17 cellular contexts compared by ENCODE assay signal in genomic region chr13:75931116-75931515, GRCh38.
DNase-seq lines count a peak whose midpoint lies in the region; ATAC-seq and TF ChIP-seq lines count a peak whose summit lies in the region.
"Had no signal": no experiment of that assay in that cellular context is flagged by ENCODE, and none has a peak within 500 bp of the region (broad histone marks: within the 10 kb centered on the region; RNA-seq: fewer than 3 reads in every experiment).

No MANE protein-coding gene starts in this region.

- H3K27ac Mint-ChIP-seq in GM23338, result peak overlapping the region; percentile 54; the same call in 1 of the 2 replicates
- H3K27ac Mint-ChIP-seq: CD4-positive, alpha-beta memory T cell; IgD-negative memory B cell had no signal

- no peaks in the 10 kb centered on the region for H3K9me3 Mint-ChIP-seq in GM23338
- H3K9me3 Mint-ChIP-seq: CD4-positive, alpha-beta memory T cell had no signal

- H3K4me3 ChIP-seq in GM23338 (no peak overlapping the region), astrocyte of the cerebellum (ENCODE audit: low read depth, low read length) (no peak overlapping the region)
- H3K4me3 ChIP-seq: GM23248 had no signal

- no peak overlapping the region for H3K4me3 Mint-ChIP-seq in GM23338
- H3K4me3 Mint-ChIP-seq: CD4-positive, alpha-beta memory T cell; IgD-negative memory B cell had no signal

- peaks cover 2% of the 10 kb centered on the region; the same call in 2 of the 3 replicates for H3K4me1 Mint-ChIP-seq in GM23338
- H3K4me1 Mint-ChIP-seq: CD4-positive, alpha-beta memory T cell; IgD-negative memory B cell had no signal

- H3K27me3 ChIP-seq in GM23338 (ENCODE audit: insufficient read depth), result no peaks in the 10 kb centered on the region

- H3K79me2 ChIP-seq in GM23338 (replicated peaks; ENCODE audit: insufficient read depth), result no peaks in the 10 kb centered on the region

- DNase-seq in GM23338 (ENCODE audit: low spot score), result no peak
- peak; percentile 13 for DNase-seq in astrocyte of the cerebellum (ENCODE audit: low read depth)
- DNase-seq in iris pigment epithelial cell (ENCODE audit: low read depth), result peak; percentile 48
- peak; percentile 33 for DNase-seq in stromal cell of bone marrow (ENCODE audit: low read depth)
- DNase-seq in left colon, result no peak
- DNase-seq: Calu3; CD4-positive, alpha-beta memory T cell; DMS79; GM23248; NCI-H1417; NCI-H187 treated with DMSO at 0.1 percent for 48 hours; NK-92 treated with Interleukin-12 subunit alpha and Interleukin-12 subunit beta, amount 100 ng/mL, for 24 hours; SHP77; SK-N-SH had no signal

- H3K27ac ChIP-seq in GM23338 (ENCODE audit: low read depth), result no peak overlapping the region
- H3K27ac ChIP-seq: GM23248 had no signal

- H3K27me3 Mint-ChIP-seq in GM23338 (ENCODE audit: insufficient read depth, low read depth, poor library complexity), result no peaks in the 10 kb centered on the region
- H3K27me3 Mint-ChIP-seq: IgD-negative memory B cell had no signal

- H3K36me3 ChIP-seq in GM23338 (ENCODE audit: insufficient read depth), result no peaks in the 10 kb centered on the region

- H3K9me2 ChIP-seq in GM23338 (ENCODE audit: insufficient read depth), result no peaks in the 10 kb centered on the region
- H3K9me2 ChIP-seq: SK-N-SH had no signal

- no peaks in the 10 kb centered on the region for H4K20me1 ChIP-seq in GM23338 (replicated peaks; ENCODE audit: insufficient read depth)

- TF ChIP-seq CTCF in GM23338 (conservative IDR thresholded peaks at IDR 0.05; ENCODE audit: low read depth in 2 of 2) (no peak), astrocyte of the cerebellum (IDR thresholded peaks at IDR 0.05; ENCODE audit: low read depth, low read length, missing control alignments) (no peak)

- H3K36me3 Mint-ChIP-seq in GM23338 (ENCODE audit: low read depth), result no peaks in the 10 kb centered on the region
- H3K36me3 Mint-ChIP-seq: CD4-positive, alpha-beta memory T cell; IgD-negative memory B cell had no signal

- in situ Hi-C loops in astrocyte of the cerebellum (cut with HindIII; ENCODE audit: low sequenced_read_pairs), result no loop called here

- intact Hi-C loops in left colon (cut with DNase I, micrococcal nuclease), result no loop called here

- H3K4me2 ChIP-seq in GM23338, result no peak overlapping the region
- H3K4me2 ChIP-seq: SK-N-SH had no signal

- ATAC-seq in GM23338 (no peak), HG03457 (IDR thresholded peaks at IDR 0.05; ENCODE audit: unreplicated experiment) (no peak), left colon (no peak), HG02973 (IDR thresholded peaks at IDR 0.05; ENCODE audit: unreplicated experiment) (no peak)

- H3F3A ChIP-seq in GM23338 (replicated peaks; ENCODE audit: low read depth), result no peaks in the 10 kb centered on the region

- 0 out of 2 replicates have a peak overlapping the region, but pooled peaks have one; percentile 2 for H2AFZ ChIP-seq in GM23338
- H2AFZ ChIP-seq: GM23248 had no signal

- H3K4me1 ChIP-seq in GM23338 (ENCODE audit: insufficient read depth), result no peaks in the 10 kb centered on the region

TF ChIP-seq in GM23338, 12 proteins besides CTCF, POLR2A, EP300 and RAD21 (continues in another document):
- TF ChIP-seq ZNF114 (CRISPR knock-in tag; IDR thresholded peaks at IDR 0.05) (no peak), JUNB (IDR thresholded peaks at IDR 0.05; ENCODE audit: unreplicated experiment) (no peak), ZNF331 (CRISPR knock-in tag; IDR thresholded peaks at IDR 0.05; ENCODE audit: low read depth) (no peak), CREB1 (CRISPR knock-in tag; IDR thresholded peaks at IDR 0.05; ENCODE audit: low read depth) (no peak), ZNF462 (CRISPR knock-in tag; IDR thresholded peaks at IDR 0.05) (no peak), REST (IDR thresholded peaks at IDR 0.05; ENCODE audit: unreplicated experiment) (no peak), EZH2phosphoT487 (IDR thresholded peaks at IDR 0.05; ENCODE audit: unreplicated experiment) (no peak), EZH2 (IDR thresholded peaks at IDR 0.05; ENCODE audit: low read depth, unreplicated experiment) (no peak), STAT1 (IDR thresholded peaks at IDR 0.05; ENCODE audit: unreplicated experiment) (no peak)

Comparison
In these comparisons a context has a peak if more than half of its experiments do, and no peak if none do; other contexts are left out.
1. DNase-seq: peak in astrocyte of the cerebellum (single experiment), iris pigment epithelial cell (single experiment) and stromal cell of bone marrow (single experiment); none in GM23338 (single experiment) and left colon (0 of 2).